In the genomic region with DNA sequence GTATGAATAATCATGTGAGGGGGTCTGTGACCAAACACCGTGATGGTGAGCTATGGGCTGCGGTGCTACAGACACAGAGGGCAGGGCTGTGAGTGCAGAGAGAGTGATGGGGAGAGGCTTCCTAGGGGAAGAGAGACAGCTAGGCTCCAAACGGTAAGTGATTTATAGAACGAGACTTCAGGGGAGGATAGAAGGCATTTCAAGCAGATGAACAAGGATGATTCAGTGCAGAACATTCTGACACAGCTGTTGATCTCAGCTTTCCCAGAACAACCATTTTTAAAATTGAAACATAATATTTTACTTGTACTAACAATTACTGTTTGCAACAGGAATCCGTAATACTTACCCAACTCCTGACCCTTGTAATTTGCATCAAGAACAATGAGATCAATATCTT, we compare ENCODE assay signal across 34 cellular contexts.
A peak's percentile ranks its signal among the peaks of the same experiment; 100 is the strongest.
DNase-seq lines count a peak whose midpoint lies in the region; ATAC-seq, FAIRE-seq and TF ChIP-seq lines count a peak whose summit lies in the region.
"Had no signal": no experiment of that assay in that cellular context is flagged by ENCODE, and none has a peak within 500 bp of the region (broad histone marks: within the 10 kb centered on the region; RNA-seq: fewer than 3 reads in every experiment).

No MANE protein-coding gene starts in this region.

- H3F3A ChIP-seq in GM23338 (replicated peaks; ENCODE audit: low read depth): no peaks in the 10 kb centered on the region

- H3K27ac Mint-ChIP-seq in astrocyte (ENCODE audit: unreplicated experiment): peak overlapping the region; percentile 48
- H3K27ac Mint-ChIP-seq in GM23338: no peak overlapping the region
- no peak overlapping the region for H3K27ac Mint-ChIP-seq in natural killer cell treated with Interleukin-12 subunit alpha and Interleukin-12 subunit beta and Interleukin-15 and Interleukin-18, amount 100 ng/mL, for 72 hours
- H3K27ac Mint-ChIP-seq: activated CD8-positive, alpha-beta T cell treated with anti-CD3 and anti-CD28 coated beads for 36 hours; activated naive CD4-positive, alpha-beta T cell treated with anti-CD3 and anti-CD28 coated beads, Interleukin-2, amount 50 U/mL, for 24 hours; activated T-helper 2 cell treated with anti-CD3 and anti-CD28 coated beads, Interferon-gamma antibody, Interleukin-2, Interleukin-4, amounts not matched to agents 10 μg/mL and 5 μg/mL and 100 μg/mL, durations not matched to agents 14 hours and 24 hours and 36 hours; dendritic cell treated with granulocyte-macrophage colony-stimulating factor and Interleukin-4, amounts not matched to agents 40 ng/mL and 50 ng/mL, for 4 days; natural killer cell; T-helper 1 cell treated with Interleukin-12 subunit alpha and Interleukin-12 subunit beta and Interleukin-4 antibody, amounts not matched to agents 30 μg/mL and 1 μg/mL, for 36 hours had no signal

- H3K9me2 ChIP-seq in GM23338 (ENCODE audit: insufficient read depth): peaks cover 18% of the 10 kb centered on the region

- no peak for FAIRE-seq in astrocyte (lab: Jason Lieb, UNC)
- FAIRE-seq: A549, endometrium, GM19239 had no signal

- peaks cover 12% of the 10 kb centered on the region for H3K9me3 Mint-ChIP-seq in astrocyte (ENCODE audit: unreplicated experiment)
- no peaks in the 10 kb centered on the region for H3K9me3 Mint-ChIP-seq in GM23338
- H3K9me3 Mint-ChIP-seq in natural killer cell treated with Interleukin-12 subunit alpha and Interleukin-12 subunit beta and Interleukin-15 and Interleukin-18, amount 100 ng/mL, for 72 hours: peaks cover 1% of the 10 kb centered on the region
- H3K9me3 Mint-ChIP-seq: activated CD8-positive, alpha-beta T cell treated with anti-CD3 and anti-CD28 coated beads for 36 hours; activated T-helper 2 cell treated with anti-CD3 and anti-CD28 coated beads, Interferon-gamma antibody, Interleukin-2, Interleukin-4, amounts not matched to agents 10 μg/mL and 5 μg/mL and 100 μg/mL, durations not matched to agents 14 hours and 24 hours and 36 hours; T-helper 1 cell treated with Interleukin-12 subunit alpha and Interleukin-12 subunit beta and Interleukin-4 antibody, amounts not matched to agents 30 μg/mL and 1 μg/mL, for 36 hours had no signal

- intact Hi-C loops in vagina (cut with DNase I): no loop called here

- no peak for ATAC-seq in GM23338
- ATAC-seq in natural killer cell treated with Interleukin-12 subunit alpha and Interleukin-12 subunit beta and Interleukin-15 and Interleukin-18, amount 100 ng/mL, for 72 hours: no peak
- ATAC-seq: A549; activated CD8-positive, alpha-beta T cell treated with anti-CD3 and anti-CD28 coated beads for 36 hours; natural killer cell; sciatic nerve had no signal

- H3K36me3 Mint-ChIP-seq in astrocyte (ENCODE audit: low read depth, unreplicated experiment) (no peaks in the 10 kb centered on the region), GM23338 (ENCODE audit: low read depth) (no peaks in the 10 kb centered on the region)
- peaks cover 1% of the 10 kb centered on the region for H3K36me3 Mint-ChIP-seq in natural killer cell treated with Interleukin-12 subunit alpha and Interleukin-12 subunit beta and Interleukin-15 and Interleukin-18, amount 100 ng/mL, for 72 hours
- H3K36me3 Mint-ChIP-seq: activated naive CD4-positive, alpha-beta T cell treated with anti-CD3 and anti-CD28 coated beads, Interleukin-2, amount 50 U/mL, for 24 hours; natural killer cell had no signal

- no peaks in the 10 kb centered on the region for H3K79me2 ChIP-seq in astrocyte (ENCODE audit: insufficient read depth, low read length)
- no peaks in the 10 kb centered on the region for H3K79me2 ChIP-seq in GM23338 (replicated peaks; ENCODE audit: insufficient read depth)

- H3K4me2 ChIP-seq in astrocyte (ENCODE audit: low read length) (no peak overlapping the region), GM23338 (no peak overlapping the region)
- H3K4me2 ChIP-seq: A549; BLaER1 treated with 17β-estradiol and CSF1 and Interleukin-3, amounts not matched to agents 10 nM and 100 nM; KMS-11 had no signal

- H3K4me3 Mint-ChIP-seq in astrocyte (ENCODE audit: unreplicated experiment) (no peak overlapping the region), GM23338 (no peak overlapping the region)
- no peak overlapping the region for H3K4me3 Mint-ChIP-seq in natural killer cell treated with Interleukin-12 subunit alpha and Interleukin-12 subunit beta and Interleukin-15 and Interleukin-18, amount 100 ng/mL, for 72 hours
- H3K4me3 Mint-ChIP-seq: activated CD8-positive, alpha-beta T cell treated with anti-CD3 and anti-CD28 coated beads for 36 hours; activated naive CD4-positive, alpha-beta T cell treated with anti-CD3 and anti-CD28 coated beads, Interleukin-2, amount 50 U/mL, for 24 hours; dendritic cell treated with granulocyte-macrophage colony-stimulating factor and Interleukin-4, amounts not matched to agents 40 ng/mL and 50 ng/mL, for 4 days; H9; natural killer cell; T-helper 1 cell treated with Interleukin-12 subunit alpha and Interleukin-12 subunit beta and Interleukin-4 antibody, amounts not matched to agents 30 μg/mL and 1 μg/mL, for 36 hours had no signal

- H3K4me3 ChIP-seq in astrocyte (ENCODE audit: insufficient read depth, low read depth, low read length) (no peak overlapping the region), skeletal muscle cell (ENCODE audit: low read depth, low read length) (no peak overlapping the region), GM23338 (no peak overlapping the region), vagina (no peak overlapping the region)
- H3K4me3 ChIP-seq: A549; BLaER1 treated with 17β-estradiol and CSF1 and Interleukin-3, amounts not matched to agents 10 nM and 100 nM; cardiac muscle cell; esophagus squamous epithelium had no signal

- H2AFZ ChIP-seq in astrocyte (ENCODE audit: low read depth, low read length) (no peak overlapping the region), GM23338 (no peak overlapping the region)

- H3K27me3 Mint-ChIP-seq in astrocyte (ENCODE audit: low read depth, unreplicated experiment) (peaks cover 8% of the 10 kb centered on the region), GM23338 (ENCODE audit: insufficient read depth, low read depth, poor library complexity) (no peaks in the 10 kb centered on the region)
- H3K27me3 Mint-ChIP-seq in natural killer cell treated with Interleukin-12 subunit alpha and Interleukin-12 subunit beta and Interleukin-15 and Interleukin-18, amount 100 ng/mL, for 72 hours: peaks cover 15 to 42% of the 10 kb centered on the region in 2 donors
- H3K27me3 Mint-ChIP-seq: activated CD8-positive, alpha-beta T cell treated with anti-CD3 and anti-CD28 coated beads for 36 hours; dendritic cell treated with granulocyte-macrophage colony-stimulating factor and Interleukin-4, amounts not matched to agents 40 ng/mL and 50 ng/mL, for 4 days had no signal

- no peak overlapping the region for H3K27ac ChIP-seq in astrocyte (ENCODE audit: low read depth, low read length)
- H3K27ac ChIP-seq in GM23338 (ENCODE audit: low read depth): no peak overlapping the region
- no peak overlapping the region for H3K27ac ChIP-seq in vagina
- H3K27ac ChIP-seq: A549; BLaER1 treated with 17β-estradiol and CSF1 and Interleukin-3, amounts not matched to agents 10 nM and 100 nM; cardiac muscle cell; esophagus squamous epithelium; KMS-11; RWPE1 had no signal

- no peak overlapping the region for H3K9ac ChIP-seq in astrocyte (ENCODE audit: low read length)
- H3K9ac ChIP-seq: BLaER1 treated with 17β-estradiol and CSF1 and Interleukin-3, amounts not matched to agents 10 nM and 100 nM; KMS-11 had no signal

- H4K20me1 ChIP-seq in astrocyte (ENCODE audit: insufficient read depth, low read length) (no peaks in the 10 kb centered on the region), GM23338 (replicated peaks; ENCODE audit: insufficient read depth) (no peaks in the 10 kb centered on the region)
- H4K20me1 ChIP-seq: BLaER1 treated with 17β-estradiol and CSF1 and Interleukin-3, amounts not matched to agents 10 nM and 100 nM had no signal

- H3K4me1 Mint-ChIP-seq in astrocyte (ENCODE audit: low read depth, unreplicated experiment) (peaks cover 12% of the 10 kb centered on the region), GM23338 (no peaks in the 10 kb centered on the region)
- H3K4me1 Mint-ChIP-seq in natural killer cell treated with Interleukin-12 subunit alpha and Interleukin-12 subunit beta and Interleukin-15 and Interleukin-18, amount 100 ng/mL, for 72 hours (ENCODE audit: low read depth in 2 of 2): no peaks in the 10 kb centered on the region
- H3K4me1 Mint-ChIP-seq: activated naive CD4-positive, alpha-beta T cell treated with anti-CD3 and anti-CD28 coated beads, Interleukin-2, amount 50 U/mL, for 24 hours; H9; natural killer cell had no signal

- H3K4me1 ChIP-seq in astrocyte (ENCODE audit: insufficient read depth, low read length): no peaks in the 10 kb centered on the region
- H3K4me1 ChIP-seq in GM23338 (ENCODE audit: insufficient read depth): no peaks in the 10 kb centered on the region
- H3K4me1 ChIP-seq in vagina: no peaks in the 10 kb centered on the region
- H3K4me1 ChIP-seq: A549; BLaER1 treated with 17β-estradiol and CSF1 and Interleukin-3, amounts not matched to agents 10 nM and 100 nM; Caco-2; esophagus squamous epithelium had no signal

- TF ChIP-seq CTCF in astrocyte (IDR thresholded peaks at IDR 0.05; ENCODE audit: insufficient read depth, low read depth, low read length) (no peak), GM23338 (conservative IDR thresholded peaks at IDR 0.05; ENCODE audit: low read depth in 2 of 2) (no peak), vagina (IDR thresholded peaks at IDR 0.05) (no peak)

- H3K36me3 ChIP-seq in astrocyte (ENCODE audit: insufficient read depth, low read length) (no peaks in the 10 kb centered on the region), GM23338 (ENCODE audit: insufficient read depth) (no peaks in the 10 kb centered on the region), vagina (no peaks in the 10 kb centered on the region)
- H3K36me3 ChIP-seq: BLaER1 treated with 17β-estradiol and CSF1 and Interleukin-3, amounts not matched to agents 10 nM and 100 nM; cardiac muscle cell; esophagus squamous epithelium had no signal

- H3K9me3 ChIP-seq in astrocyte (ENCODE audit: insufficient read depth, low read depth, low read length) (no peaks in the 10 kb centered on the region), vagina (no peaks in the 10 kb centered on the region)
- H3K9me3 ChIP-seq: A549, Caco-2, esophagus squamous epithelium had no signal

- TF ChIP-seq POLR2A in vagina (IDR thresholded peaks at IDR 0.05): no peak

- DNase-seq in AG20443 (ENCODE audit: low spot score) (peak; percentile 28), astrocyte (ENCODE audit: low read depth) (no peak), kidney glomerular epithelial cell (lab: John Stamatoyannopoulos, UW) (peak; percentile 54), skeletal muscle cell (ENCODE audit: low read depth) (peak; percentile 44), GM23338 (ENCODE audit: low spot score) (no peak), vagina (ENCODE audit: extremely low spot score in 2 of 2) (no peak), NCI-H1694 treated with DMSO at 0.1 percent for 48 hours (lab: John Stamatoyannopoulos, UW) (no peak)
- DNase-seq in natural killer cell treated with Interleukin-12 subunit alpha and Interleukin-12 subunit beta and Interleukin-15 and Interleukin-18, amount 100 ng/mL, for 72 hours (ENCODE audit: low spot score): no peak
- DNase-seq: activated CD4-positive, alpha-beta T cell treated with anti-CD3 and anti-CD28 coated beads for 1 hour; activated CD8-positive, alpha-beta T cell treated with anti-CD3 and anti-CD28 coated beads for 36 hours; anterior cingulate cortex; Caco-2; esophagus squamous epithelium; H9; islet precursor cell; midbrain; natural killer cell; NCI-H1436; NCI-H446 treated with DMSO at 0.1 percent for 48 hours; NCI-H82; posterior cingulate gyrus; stimulated activated naive CD4-positive, alpha-beta T cell treated with Interleukin-2 at 50 U/mL for 16 hours had no signal

- no peaks in the 10 kb centered on the region for H3K27me3 ChIP-seq in astrocyte (ENCODE audit: insufficient read depth, low read length)
- H3K27me3 ChIP-seq in GM23338 (ENCODE audit: insufficient read depth): no peaks in the 10 kb centered on the region
- H3K27me3 ChIP-seq in vagina: no peaks in the 10 kb centered on the region
- H3K27me3 ChIP-seq: BLaER1 treated with 17β-estradiol and CSF1 and Interleukin-3, amounts not matched to agents 10 nM and 100 nM; cardiac muscle cell; esophagus squamous epithelium had no signal

Comparison
In these comparisons a context has a peak if more than half of its experiments do, and no peak if none do; other contexts are left out.
1. DNase-seq: peak in AG20443 (single experiment), kidney glomerular epithelial cell (single experiment) and skeletal muscle cell (single experiment); none in astrocyte (single experiment), GM23338 (single experiment), natural killer cell treated with Interleukin-12 subunit alpha and Interleukin-12 subunit beta and Interleukin-15 and Interleukin-18, amount 100 ng/mL, for 72 hours (single experiment), vagina (0 of 2) and NCI-H1694 treated with DMSO at 0.1 percent for 48 hours (single experiment).